In the genomic region with DNA sequence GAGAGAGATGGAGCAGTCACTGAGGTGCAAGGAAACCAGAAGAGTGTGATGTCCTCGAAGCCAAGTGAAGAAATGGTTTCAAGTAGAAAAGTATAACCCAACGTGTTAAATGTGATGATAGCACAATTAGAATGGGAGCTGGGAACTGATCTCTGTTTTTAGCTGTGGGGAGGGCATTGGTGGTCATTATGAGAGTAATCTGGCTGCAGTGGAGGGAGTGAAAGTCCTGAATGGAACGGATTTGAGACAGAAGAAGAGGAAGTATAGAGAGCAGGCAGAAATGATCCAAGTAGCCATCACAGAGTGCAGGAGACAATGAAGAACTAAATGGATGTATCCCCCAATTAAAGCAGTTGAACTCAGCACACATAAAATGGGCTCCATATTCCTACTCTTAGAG, we compare ENCODE assay signal across 27 cellular contexts.
"Had no signal": no experiment of that assay in that cellular context is flagged by ENCODE, and none has a peak within 500 bp of the region (broad histone marks: within the 10 kb centered on the region; RNA-seq: fewer than 3 reads in every experiment).

No MANE protein-coding gene starts in this region.

- ATAC-seq: heart right ventricle; left cardiac atrium; left lung; mucosa of descending colon; natural killer cell treated with Interleukin-12 subunit alpha and Interleukin-12 subunit beta and Interleukin-15 and Interleukin-18, amount 100 ng/mL, for 72 hours; stimulated activated effector memory CD8-positive, alpha-beta T cell treated with anti-CD3 and anti-CD28 coated beads, Interleukin-12 subunit alpha, Interleukin-12 subunit beta, amount 100 ng/mL, for 72 hours had no signal

- H3K9me3 ChIP-seq: colonic mucosa, esophagus squamous epithelium, heart right ventricle, left lung, mucosa of descending colon, prostate gland, right atrium auricular region, sigmoid colon, stomach, thyroid gland had no signal

- DNase-seq: colonic mucosa; effector CD8-positive, alpha-beta T cell; endodermal cell; esophagus squamous epithelium; foreskin melanocyte; glutamatergic neuron; heart right ventricle; hippocampal formation; left cardiac atrium; left lung; mesenchymal stem cell; mucosa of descending colon; naive B cell; sigmoid colon; stimulated activated CD4-positive, alpha-beta T cell treated with anti-CD3 and anti-CD28 coated beads, Interleukin-2, amount 100 ng/mL, for 24 hours; stimulated activated CD4-positive, alpha-beta T cell treated with anti-CD3 and anti-CD28 coated beads, Interleukin-4, amount 100 ng/mL, for 24 hours; stimulated activated naive CD4-positive, alpha-beta T cell treated with Interleukin-2 at 50 U/mL for 16 hours; stomach; thyroid gland; trophoblast cell had no signal

- H3K9ac ChIP-seq: parathyroid adenoma had no signal

- H3K4me3 ChIP-seq: colonic mucosa, esophagus squamous epithelium, heart right ventricle, left lung, mucosa of descending colon, prostate gland, right atrium auricular region, sigmoid colon, stomach, thyroid gland had no signal

- H3K4me1 ChIP-seq: colonic mucosa, left lung, parathyroid adenoma, prostate gland, sigmoid colon, stomach, thyroid gland had no signal

- FAIRE-seq: islet of Langerhans had no signal

- H3K27ac ChIP-seq: colonic mucosa, epithelial cell of prostate, esophagus squamous epithelium, heart right ventricle, left lung, parathyroid adenoma, prostate gland, right atrium auricular region, sigmoid colon, stomach, thyroid gland had no signal

- H3K79me2 ChIP-seq: parathyroid adenoma had no signal

- H3K27me3 ChIP-seq: colonic mucosa, esophagus squamous epithelium, left lung, right atrium auricular region, sigmoid colon, stomach, thyroid gland had no signal

- H2AFZ ChIP-seq: parathyroid adenoma had no signal

- H3K36me3 ChIP-seq: colonic mucosa, esophagus squamous epithelium, heart right ventricle, left lung, prostate gland, right atrium auricular region, sigmoid colon, stomach, thyroid gland had no signal
